ENCODE assay signal across 8 cellular contexts in the genomic region with DNA sequence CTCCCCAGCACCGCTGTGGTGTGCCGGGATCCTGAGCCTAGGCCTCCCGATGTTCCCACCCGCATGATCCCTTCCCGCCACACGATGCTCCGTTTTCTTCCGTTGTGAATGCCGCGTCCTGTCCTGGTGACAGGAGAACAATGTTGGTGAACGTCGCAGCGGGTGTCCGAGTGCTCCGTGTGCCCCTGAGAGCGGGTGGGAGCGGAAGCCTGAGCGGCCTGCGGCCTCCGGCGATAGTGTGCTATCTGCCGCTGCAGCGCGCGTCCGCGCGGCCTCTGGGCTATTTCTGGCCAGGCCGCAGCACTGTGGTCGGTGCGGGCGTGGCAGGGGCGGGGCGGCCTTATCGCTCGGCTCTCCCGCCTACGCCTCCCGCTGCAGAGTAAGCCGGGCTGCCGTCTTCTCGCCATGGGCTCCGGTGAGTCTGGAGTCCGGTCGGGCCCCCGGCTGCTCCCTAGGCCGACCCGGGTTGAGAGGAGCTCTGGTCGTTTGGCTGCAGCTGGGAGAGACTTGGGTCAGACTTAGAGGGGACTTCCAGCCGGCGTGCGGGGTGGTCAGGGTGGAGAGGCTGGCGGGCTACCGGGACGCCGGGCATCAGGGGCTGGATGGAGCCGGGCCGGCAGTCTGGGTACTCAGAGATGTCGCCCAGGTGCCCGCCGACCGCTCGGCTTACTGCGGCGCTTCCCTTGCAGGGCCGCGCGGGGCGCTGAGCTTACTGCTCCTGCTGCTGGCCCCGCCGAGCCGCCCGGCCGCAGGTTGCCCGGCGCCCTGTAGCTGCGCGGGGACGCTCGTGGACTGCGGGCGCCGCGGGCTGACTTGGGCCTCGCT. TPM values are rescaled to one million over a fixed set of nuclear protein-coding genes. Genes with fewer than 3 reads are reported as not detected.
DNase-seq lines count a peak whose midpoint lies in the region; ATAC-seq and TF ChIP-seq lines count a peak whose summit lies in the region.

A gene (plus strand): TSS at position 375 of the 825 bp plus-strand sequence. CDS start 31 bp downstream, at position 406.

- POLR2A ChIA-PET in IMR-90 (lab: Charles Lee; ENCODE audit: unreplicated experiment) = no interaction called here

- H3K56ac ChIP-seq in IMR-90 (ENCODE audit: extremely low read depth, insufficient read depth, low read length) = no peak within 1 kb of the TSS

- intact Hi-C loops in IMR-90 (cut with micrococcal nuclease) (no loop called here), ascending aorta (cut with DNase I) (no loop called here), right lobe of liver (cut with DNase I) (no loop called here), upper lobe of right lung (cut with DNase I) (no loop called here), tibial artery (cut with DNase I; ENCODE audit: low total_unique reads) (loop anchor here (10.0 kb wide), 1 partner anchor 131 kb away; a partner anchor contains a TSS)

- no peak within 1 kb of the TSS for H2BK5ac ChIP-seq in IMR-90 (ENCODE audit: low read depth, low read length, poor library complexity, severe bottlenecking)

- H3K4me1 ChIP-seq in IMR-90 (ENCODE audit: control insufficient read depth, insufficient read depth, low read length) (peaks cover 4% of the 10 kb centered on the region; the same call in 1 of the 2 replicates), ascending aorta (peaks cover 2 to 10% of the 10 kb centered on the region in 2 donors), right lobe of liver (peaks cover 0 to 21% (median 0%) of the 10 kb centered on the region in 4 donors), upper lobe of right lung (peaks cover 18% of the 10 kb centered on the region), tibial artery (peaks cover 0 to 20% (median 13%) of the 10 kb centered on the region in 4 donors)

- no peak within 1 kb of the TSS for H2BK15ac ChIP-seq in IMR-90 (ENCODE audit: low read depth, low read length)

- H2AFZ ChIP-seq in IMR-90 (replicated peaks; ENCODE audit: low read length, poor library complexity) = peak within 1 kb of the TSS; percentile 67

- in situ Hi-C loops in IMR-90 (cut with MboI; ENCODE audit: low sequenced_read_pairs) = no loop called here

- ATAC-seq in IMR-90 (ENCODE audit: low read depth) = peak; percentile 52
- ATAC-seq in right lobe of liver = peak; percentile 73 to 87 (median 77)
- ATAC-seq in upper lobe of right lung = peak; percentile 57
- ATAC-seq in HG02852 (IDR thresholded peaks at IDR 0.05; ENCODE audit: unreplicated experiment) = no peak

- CTCF ChIA-PET in IMR-90 (lab: Yijun Ruan, JAX) = no interaction called here

- no peak within 1 kb of the TSS for H4K91ac ChIP-seq in IMR-90 (ENCODE audit: insufficient read depth, low read depth, low read length)

- TF ChIP-seq POLR2A in IMR-90 (IDR thresholded peaks at IDR 0.05; ENCODE audit: low read depth, low read length) = no peak
- TF ChIP-seq POLR2A in right lobe of liver (IDR thresholded peaks at IDR 0.05) = no peak

- H3K27ac ChIP-seq in 22Rv1 (peak within 1 kb of the TSS; percentile 51), IMR-90 (ENCODE audit: insufficient read depth, low read length) (no peak within 1 kb of the TSS), ascending aorta (no peak within 1 kb of the TSS), right lobe of liver (no peak within 1 kb of the TSS), upper lobe of right lung (no peak within 1 kb of the TSS), tibial artery (no peak within 1 kb of the TSS)

- H2BK20ac ChIP-seq in IMR-90 (ENCODE audit: low read depth, low read length) = no peak within 1 kb of the TSS

- H2BK120ac ChIP-seq in IMR-90 (ENCODE audit: low read depth, low read length) = no peak within 1 kb of the TSS

- H3K23ac ChIP-seq in IMR-90 (ENCODE audit: low read depth, low read length) = no peak within 1 kb of the TSS

- H3K9me3 ChIP-seq in IMR-90 (ENCODE audit: control insufficient read depth, insufficient read depth, low read length) = no peaks in the 10 kb centered on the region
- no peaks in the 10 kb centered on the region for H3K9me3 ChIP-seq in ascending aorta
- H3K9me3 ChIP-seq in right lobe of liver = no peaks in the 10 kb centered on the region
- H3K9me3 ChIP-seq in upper lobe of right lung = no peaks in the 10 kb centered on the region
- H3K9me3 ChIP-seq in tibial artery = no peaks in the 10 kb centered on the region

- H2AK5ac ChIP-seq in IMR-90 (ENCODE audit: low read depth, low read length) = no peak within 1 kb of the TSS

- H4K5ac ChIP-seq in IMR-90 (ENCODE audit: low read depth, low read length) = no peak within 1 kb of the TSS

- dilution Hi-C loops in IMR-90 (cut with HindIII; ENCODE audit: low sequenced_read_pairs, unreplicated experiment) = no loop called here

- WGBS in IMR-90 (ENCODE audit: extremely low coverage in 2 of 2, insufficient read length in 1 of 2), 2 experiments = 53% methylated on average over 58 of the region's 85 CpGs; no CpG with 5 or more reads in 1 of the 2 experiments
- WGBS in right lobe of liver (ENCODE audit: insufficient coverage, low coverage, low lambda C conversion rate, missing lambda C conversion rate) = 11% methylated on average over 17 of the region's 85 CpGs

- H4K8ac ChIP-seq in IMR-90 (ENCODE audit: low read depth in 2 of 2, low read length in 2 of 2) = no peak within 1 kb of the TSS

- no peak for TF ChIP-seq RAD21 in IMR-90 (IDR thresholded peaks at IDR 0.05; ENCODE audit: low read length)

- H3K27me3 ChIP-seq in IMR-90 (ENCODE audit: control insufficient read depth, insufficient read depth, low read length) (peaks cover 22% of the 10 kb centered on the region; the same call in 1 of the 2 replicates), ascending aorta (no peaks in the 10 kb centered on the region), right lobe of liver (peaks cover 0 to 22% of the 10 kb centered on the region in 2 donors), upper lobe of right lung (peaks cover 18% of the 10 kb centered on the region), tibial artery (no peaks in the 10 kb centered on the region)

- no peak within 1 kb of the TSS for H3K4me3 ChIP-seq in IMR-90 (ENCODE audit: insufficient read depth, low read depth, low read length)
- H3K4me3 ChIP-seq in ascending aorta = no peak within 1 kb of the TSS
- H3K4me3 ChIP-seq in right lobe of liver = peak within 1 kb of the TSS in 1 of 3 donors; percentile 21
- peak within 1 kb of the TSS; percentile 21 for H3K4me3 ChIP-seq in upper lobe of right lung
- no peak within 1 kb of the TSS for H3K4me3 ChIP-seq in tibial artery

- no TSS peak for BruUV-seq in IMR-90 (replicated peaks; lab: Mats Ljungman, UMichigan)

- 0 out of 2 replicates have a peak, but pooled peaks cover 4% of the 10 kb centered on the region for H3K9me1 ChIP-seq in IMR-90 (ENCODE audit: insufficient read depth, low read length)

- H3K4ac ChIP-seq in IMR-90 (ENCODE audit: low read depth, low read length) = no peak within 1 kb of the TSS

- H3K4me2 ChIP-seq in IMR-90 (ENCODE audit: low read depth, low read length) = no peak within 1 kb of the TSS

- no peak within 1 kb of the TSS for H2AK9ac ChIP-seq in IMR-90 (replicated peaks; ENCODE audit: low read depth, low read length, poor library complexity)

- DNase-seq in IMR-90 = no peak
- DNase-seq in ascending aorta (ENCODE audit: low spot score in 2 of 2) = no peak
- DNase-seq in right lobe of liver = peak in 1 of 3 donors; percentile 61
- no peak for DNase-seq in upper lobe of right lung
- DNase-seq in tibial artery = no peak
- DNase-seq in T-helper 9 cell = no peak

- H3K18ac ChIP-seq in IMR-90 (ENCODE audit: low read depth, low read length) = no peak within 1 kb of the TSS

- H3K9ac ChIP-seq in IMR-90 (ENCODE audit: low read depth, low read length) = no peak within 1 kb of the TSS

- H3K36me3 ChIP-seq in IMR-90 (ENCODE audit: control insufficient read depth, insufficient read depth, low read length) (peaks cover 16% of the 10 kb centered on the region), ascending aorta (peaks cover 10 to 18% of the 10 kb centered on the region in 2 donors), right lobe of liver (no peaks in the 10 kb centered on the region), upper lobe of right lung (no peaks in the 10 kb centered on the region), tibial artery (peaks cover 0 to 32% (median 32%) of the 10 kb centered on the region in 3 donors)

- H3K14ac ChIP-seq in IMR-90 (replicated peaks; ENCODE audit: low read depth, low read length) = no peak within 1 kb of the TSS

- TF ChIP-seq CTCF in 22Rv1 (IDR thresholded peaks at IDR 0.05) (no peak), IMR-90 (conservative IDR thresholded peaks at IDR 0.05; ENCODE audit: low read depth, low read length) (no peak), ascending aorta (IDR thresholded peaks at IDR 0.05) (no peak), right lobe of liver (IDR thresholded peaks at IDR 0.05) (peak in 1 of 4 donors; percentile 16), upper lobe of right lung (IDR thresholded peaks at IDR 0.05) (no peak), tibial artery (IDR thresholded peaks at IDR 0.05) (no peak)

- peaks cover 6% of the 10 kb centered on the region; the same call in 1 of the 2 replicates for H4K20me1 ChIP-seq in IMR-90 (ENCODE audit: insufficient read depth, low read length)

- H3K79me1 ChIP-seq in IMR-90 (ENCODE audit: low read depth in 1 of 2, low read length in 2 of 2) = peaks cover 0 to 4% of the 10 kb centered on the region in 2 experiments; a peak in 1 of 4 replicates

TF ChIP-seq in IMR-90, 13 proteins besides CTCF, POLR2A, EP300 and RAD21 (continues in another document):
- TF ChIP-seq NFE2L2 (IDR thresholded peaks at IDR 0.05; ENCODE audit: low read depth, low read length) = no peak
- TF ChIP-seq RCOR1 (IDR thresholded peaks at IDR 0.05; ENCODE audit: insufficient replicate concordance, low read length) = no peak
- no peak for TF ChIP-seq FOS (IDR thresholded peaks at IDR 0.05; ENCODE audit: low read depth, low read length)
- no peak for TF ChIP-seq MAFK (IDR thresholded peaks at IDR 0.05; ENCODE audit: low read depth, low read length)
- TF ChIP-seq CHD1 (IDR thresholded peaks at IDR 0.05; ENCODE audit: low read depth, low read length) = no peak
- no peak for TF ChIP-seq MXI1 (IDR thresholded peaks at IDR 0.05; ENCODE audit: borderline replicate concordance, low read depth, low read length)
- no peak for TF ChIP-seq SMC3 (IDR thresholded peaks at IDR 0.05; ENCODE audit: low read depth, low read length)
- no peak for TF ChIP-seq MAZ (IDR thresholded peaks at IDR 0.05; ENCODE audit: borderline replicate concordance, low read depth, low read length)
- TF ChIP-seq BHLHE40 (IDR thresholded peaks at IDR 0.05; ENCODE audit: low read depth, low read length) = no peak

RNA-seq across cellular contexts. Expression of the gene that starts here (rescaled TPM):
- total RNA-seq in IMR-90 (2012; rRNA removed) (0.18 and 0.28 TPM in 2 replicates), ascending aorta (50.2 TPM), right lobe of liver (1 to 10 TPM in 1 of 6 experiments, under 1 TPM in 4, not detected in 1; 0.15 to 1.3 (median 0.62) TPM), upper lobe of right lung (1.3 TPM)
- polyA plus RNA-seq in IMR-90 (2012; rRNA removed) = 1.5 and 4.6 TPM in 2 replicates
- 1.2 and 3.0 TPM in 2 replicates for polyA plus RNA-seq in IMR-90 (2012; cell fraction: cytosol; rRNA removed)
- 7.1 and 36.7 TPM in 2 replicates for polyA plus RNA-seq in IMR-90 (2012; cell fraction: nucleus; rRNA removed; ENCODE audit: low replicate concordance)

Comparison
In these comparisons a context has a peak if more than half of its experiments do, and no peak if none do; other contexts are left out.
1. RNA of the gene that starts here (total RNA-seq): 50.2 TPM in ascending aorta (single experiment); 1.3 TPM in upper lobe of right lung (single experiment), 0.15 to 1.3 TPM in right lobe of liver and 0.18 to 0.28 TPM in IMR-90; every median in the first group is over 10 times any median in the second.